Comparison of ENCODE assay signal across 8 cellular contexts in the genomic region with DNA sequence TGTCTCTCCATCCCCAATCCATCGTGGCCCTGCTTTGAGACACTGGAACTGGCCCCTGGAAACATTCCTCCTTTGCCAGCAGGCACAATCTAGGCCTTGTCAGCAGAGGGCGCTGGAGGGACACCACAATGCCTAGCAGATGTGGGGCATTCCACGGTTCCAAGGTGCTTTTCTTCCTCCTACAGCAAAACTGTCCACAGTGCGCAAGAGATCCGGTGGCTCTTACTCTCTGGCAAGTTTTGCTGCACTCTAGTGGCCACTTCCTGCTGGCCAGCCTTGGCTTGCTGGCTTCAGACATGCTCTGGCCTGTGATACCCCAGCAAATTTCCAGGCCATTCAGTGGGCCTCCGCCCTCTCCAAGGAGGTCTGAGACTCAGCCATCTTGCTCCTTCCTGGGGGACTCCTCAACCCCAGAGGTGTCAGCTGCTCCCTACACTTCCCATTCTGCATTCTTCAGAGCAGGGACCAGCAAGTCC. TPM values are rescaled to one million over a fixed set of nuclear protein-coding genes. Genes with fewer than 3 reads are reported as not detected.
DNase-seq lines count a peak whose midpoint lies in the region; ATAC-seq and TF ChIP-seq lines count a peak whose summit lies in the region.

No MANE protein-coding gene starts in this region.

- no peaks in the 10 kb centered on the region for H3K9me3 ChIP-seq in Peyer's patch

- no peak overlapping the region for H3K4me3 ChIP-seq in GM12864 (ENCODE audit: low read depth, low read length)
- no peak overlapping the region for H3K4me3 ChIP-seq in LNCaP clone FGC (ENCODE audit: low read depth, low read length)
- no peak overlapping the region for H3K4me3 ChIP-seq in Peyer's patch

- peak; percentile 94 for TF ChIP-seq CTCF in GM12864 (IDR thresholded peaks at IDR 0.05; ENCODE audit: low read depth, low read length, missing control alignments)
- peak; percentile 92 for TF ChIP-seq CTCF in LNCaP clone FGC (IDR thresholded peaks at IDR 0.05; ENCODE audit: control insufficient read depth, extremely low read depth, insufficient read depth)
- TF ChIP-seq CTCF in Peyer's patch (IDR thresholded peaks at IDR 0.05), result peak; percentile 81 to 99 (median 98)

- peak; percentile 64 to 82 for ATAC-seq in natural killer cell treated with Interleukin-12 subunit alpha and Interleukin-12 subunit beta and Interleukin-15 and Interleukin-18, amount 100 ng/mL, for 72 hours
- ATAC-seq in HG02981 (IDR thresholded peaks at IDR 0.05; ENCODE audit: unreplicated experiment), result no peak

- peak; percentile 67 for DNase-seq in GM12864 (ENCODE audit: low read depth)
- DNase-seq in LNCaP clone FGC (ENCODE audit: low read depth), result peak; percentile 96
- peak; percentile 86 to 95 (median 91) for DNase-seq in Peyer's patch
- peak; percentile 88 for DNase-seq in activated T-cell treated with anti-CD3 and anti-CD28 coated beads, Interleukin-2, amount 50 U/mL, for 24 hours
- peak; percentile 96 for DNase-seq in fibroblast of gingiva (ENCODE audit: low read depth)
- DNase-seq in natural killer cell treated with Interleukin-12 subunit alpha and Interleukin-12 subunit beta and Interleukin-15 and Interleukin-18, amount 100 ng/mL, for 72 hours (ENCODE audit: low spot score), result peak; percentile 85
- peak; percentile 49 to 82 (median 77) for DNase-seq in stimulated activated naive CD4-positive, alpha-beta T cell (lab: John Stamatoyannopoulos, UW)

- H3K27ac ChIP-seq in Peyer's patch, result no peak overlapping the region

- no peaks in the 10 kb centered on the region for H3K36me3 ChIP-seq in Peyer's patch

- H3K27me3 ChIP-seq in Peyer's patch, result no peaks in the 10 kb centered on the region

- no peak overlapping the region for H3K4me3 Mint-ChIP-seq in activated T-cell treated with anti-CD3 and anti-CD28 coated beads, Interleukin-2, amount 50 U/mL, for 24 hours
- H3K4me3 Mint-ChIP-seq in natural killer cell treated with Interleukin-12 subunit alpha and Interleukin-12 subunit beta and Interleukin-15 and Interleukin-18, amount 100 ng/mL, for 72 hours, result no peak overlapping the region

- H3K9me3 Mint-ChIP-seq in activated T-cell treated with anti-CD3 and anti-CD28 coated beads, Interleukin-2, amount 50 U/mL, for 24 hours, result no peaks in the 10 kb centered on the region
- no peaks in the 10 kb centered on the region for H3K9me3 Mint-ChIP-seq in natural killer cell treated with Interleukin-12 subunit alpha and Interleukin-12 subunit beta and Interleukin-15 and Interleukin-18, amount 100 ng/mL, for 72 hours

- H3K4me1 Mint-ChIP-seq in activated T-cell treated with anti-CD3 and anti-CD28 coated beads, Interleukin-2, amount 50 U/mL, for 24 hours (ENCODE audit: low read depth), result no peaks in the 10 kb centered on the region
- no peaks in the 10 kb centered on the region for H3K4me1 Mint-ChIP-seq in natural killer cell treated with Interleukin-12 subunit alpha and Interleukin-12 subunit beta and Interleukin-15 and Interleukin-18, amount 100 ng/mL, for 72 hours (ENCODE audit: low read depth in 2 of 2)

- TF ChIP-seq POLR2A in Peyer's patch (IDR thresholded peaks at IDR 0.05), result no peak

- no peaks in the 10 kb centered on the region for H3K4me1 ChIP-seq in Peyer's patch

- H3K27ac Mint-ChIP-seq in activated T-cell treated with anti-CD3 and anti-CD28 coated beads, Interleukin-2, amount 50 U/mL, for 24 hours, result no peak overlapping the region
- H3K27ac Mint-ChIP-seq in natural killer cell treated with Interleukin-12 subunit alpha and Interleukin-12 subunit beta and Interleukin-15 and Interleukin-18, amount 100 ng/mL, for 72 hours, result peak overlapping the region in 1 of 2 donors; percentile 35

- H3K27me3 Mint-ChIP-seq in activated T-cell treated with anti-CD3 and anti-CD28 coated beads, Interleukin-2, amount 50 U/mL, for 24 hours, result no peaks in the 10 kb centered on the region
- H3K27me3 Mint-ChIP-seq in natural killer cell treated with Interleukin-12 subunit alpha and Interleukin-12 subunit beta and Interleukin-15 and Interleukin-18, amount 100 ng/mL, for 72 hours, result no peaks in the 10 kb centered on the region

- H3K36me3 Mint-ChIP-seq in activated T-cell treated with anti-CD3 and anti-CD28 coated beads, Interleukin-2, amount 50 U/mL, for 24 hours (ENCODE audit: low read depth), result no peaks in the 10 kb centered on the region
- no peaks in the 10 kb centered on the region for H3K36me3 Mint-ChIP-seq in natural killer cell treated with Interleukin-12 subunit alpha and Interleukin-12 subunit beta and Interleukin-15 and Interleukin-18, amount 100 ng/mL, for 72 hours

RNA-seq across cellular contexts. Expression of gene RBM4B, which starts 17.1 kb away (rescaled TPM):
- 10 to 100 TPM; 15.2 to 33.0 (median 21.7) TPM for total RNA-seq in Peyer's patch
- total RNA-seq in natural killer cell treated with Interleukin-12 subunit alpha and Interleukin-12 subunit beta and Interleukin-15 and Interleukin-18, amount 100 ng/mL, for 72 hours, result 10 to 100 TPM; 14.8 to 16.7 TPM

RNA-seq across cellular contexts. Expression of gene SPTBN2, which starts 34.2 kb away (rescaled TPM):
- 10 to 100 TPM in 2 of 4 donors, 1 to 10 TPM in 2; 1.7 to 23.1 (median 6.0) TPM for total RNA-seq in Peyer's patch
- total RNA-seq in natural killer cell treated with Interleukin-12 subunit alpha and Interleukin-12 subunit beta and Interleukin-15 and Interleukin-18, amount 100 ng/mL, for 72 hours, result under 1 TPM in 1 of 2 donors, not detected in 1; 0.93 TPM

RNA-seq across cellular contexts. Expression of gene RBM4, which starts 56.3 kb away (rescaled TPM):
- 10 to 100 TPM; 64.6 to 90.8 (median 75.3) TPM for total RNA-seq in Peyer's patch
- total RNA-seq in natural killer cell treated with Interleukin-12 subunit alpha and Interleukin-12 subunit beta and Interleukin-15 and Interleukin-18, amount 100 ng/mL, for 72 hours, result 100 to 1,000 TPM; 142 to 162 TPM
